ENCODE assay signal across 8 cellular contexts in the genomic region with DNA sequence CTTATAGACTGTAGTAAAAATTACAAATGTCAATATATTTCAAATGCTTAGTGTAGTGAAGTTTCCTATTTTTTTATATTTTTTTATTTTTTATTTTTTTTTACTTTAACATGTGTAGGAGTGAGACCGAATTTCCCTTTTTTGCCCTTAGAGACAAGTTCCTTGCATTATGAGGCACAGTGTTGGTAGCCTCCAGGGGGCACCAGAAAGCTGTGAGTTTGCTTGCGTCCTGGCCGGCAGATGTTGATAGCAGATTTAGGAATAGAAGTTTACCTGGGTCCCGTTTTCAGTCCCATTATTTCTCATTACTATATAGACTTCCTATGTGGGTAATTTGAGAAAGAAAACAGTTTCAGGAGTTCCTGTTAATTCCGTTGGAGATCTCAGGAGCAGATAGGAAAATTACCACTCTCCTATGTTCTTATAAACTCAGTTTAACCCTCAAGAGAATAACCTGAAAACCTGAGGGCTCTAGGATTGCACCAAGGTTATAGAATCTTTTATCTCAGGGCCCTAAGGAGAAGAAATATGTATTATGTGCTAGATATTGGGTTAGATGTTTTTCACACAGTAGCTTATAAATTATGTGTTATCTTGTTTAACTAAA.
DNase-seq lines count a peak whose midpoint lies in the region; ATAC-seq and TF ChIP-seq lines count a peak whose summit lies in the region.

No MANE protein-coding gene starts in this region.

- H3K9me3 ChIP-seq in naive thymus-derived CD4-positive, alpha-beta T cell (ENCODE audit: control insufficient read depth in 2 of 3, low read length in 3 of 3), result no peaks in the 10 kb centered on the region
- H3K9me3 ChIP-seq in upper lobe of left lung, result no peaks in the 10 kb centered on the region

- TF ChIP-seq EP300 in upper lobe of left lung (IDR thresholded peaks at IDR 0.05), result no peak

- H3K4me1 Mint-ChIP-seq in activated CD4-positive, alpha-beta T cell treated with anti-CD3 and anti-CD28 coated beads for 36 hours, result no peaks in the 10 kb centered on the region
- peaks cover 0 to 2% (median 0%) of the 10 kb centered on the region in 7 donors for H3K4me1 Mint-ChIP-seq in naive thymus-derived CD4-positive, alpha-beta T cell

- no peaks in the 10 kb centered on the region for H3K4me1 ChIP-seq in naive thymus-derived CD4-positive, alpha-beta T cell (ENCODE audit: control insufficient read depth in 2 of 2, insufficient read depth in 2 of 2, low read length in 2 of 2)
- no peaks in the 10 kb centered on the region for H3K4me1 ChIP-seq in upper lobe of left lung

- TF ChIP-seq POLR2A in upper lobe of left lung (IDR thresholded peaks at IDR 0.05), result no peak

- no peak overlapping the region for H3K27ac ChIP-seq in naive thymus-derived CD4-positive, alpha-beta T cell (ENCODE audit: low read depth, low read length)
- H3K27ac ChIP-seq in upper lobe of left lung, result no peak overlapping the region

- intact Hi-C loops in activated CD4-positive, alpha-beta T cell treated with anti-CD3 and anti-CD28 coated beads for 36 hours (cut with DNase I, micrococcal nuclease), result loop anchor here in 1 of 2 experiments (1.0 kb wide), 1 partner anchor 329 kb away; no protein-coding TSS in a partner anchor
- intact Hi-C loops in naive thymus-derived CD4-positive, alpha-beta T cell (cut with micrococcal nuclease), result loop anchor here (1.0 to 5.0 kb wide), 3 partner anchors 19 to 655 kb away; no protein-coding TSS in a partner anchor

- peak; percentile 94 for ATAC-seq in GM18519 (IDR thresholded peaks at IDR 0.05; ENCODE audit: low FRiP score, unreplicated experiment)
- ATAC-seq in HG02973 (IDR thresholded peaks at IDR 0.05; ENCODE audit: unreplicated experiment), result peak; percentile 89
- ATAC-seq in activated CD4-positive, alpha-beta T cell treated with anti-CD3 and anti-CD28 coated beads for 36 hours, result peak; percentile 60
- peak; percentile 57 for ATAC-seq in naive thymus-derived CD4-positive, alpha-beta T cell
- peak; percentile 53 to 88 for ATAC-seq in upper lobe of left lung (ENCODE audit: low FRiP score in 2 of 2)

- TF ChIP-seq CTCF in AG09319 (IDR thresholded peaks at IDR 0.05; ENCODE audit: low read depth, low read length) (peak; percentile 93), upper lobe of left lung (IDR thresholded peaks at IDR 0.05) (peak in 5 of 6 experiments; percentile 43 to 59 (median 51))

- no peaks in the 10 kb centered on the region for H3K36me3 Mint-ChIP-seq in activated CD4-positive, alpha-beta T cell treated with anti-CD3 and anti-CD28 coated beads for 36 hours (ENCODE audit: low read depth)
- no peaks in the 10 kb centered on the region for H3K36me3 Mint-ChIP-seq in naive thymus-derived CD4-positive, alpha-beta T cell

- H3K9me3 Mint-ChIP-seq in activated CD4-positive, alpha-beta T cell treated with anti-CD3 and anti-CD28 coated beads for 36 hours (ENCODE audit: low read depth), result no peaks in the 10 kb centered on the region
- H3K9me3 Mint-ChIP-seq in naive thymus-derived CD4-positive, alpha-beta T cell, result no peaks in the 10 kb centered on the region

- no peak overlapping the region for H3K4me3 ChIP-seq in naive thymus-derived CD4-positive, alpha-beta T cell (ENCODE audit: low read length)
- no peak overlapping the region for H3K4me3 ChIP-seq in upper lobe of left lung

- no peaks in the 10 kb centered on the region for H3K27me3 ChIP-seq in naive thymus-derived CD4-positive, alpha-beta T cell (ENCODE audit: control insufficient read depth in 2 of 2, insufficient read depth in 2 of 2, low read length in 2 of 2)
- H3K27me3 ChIP-seq in upper lobe of left lung, result no peaks in the 10 kb centered on the region

- H3K4me3 Mint-ChIP-seq in activated CD4-positive, alpha-beta T cell treated with anti-CD3 and anti-CD28 coated beads for 36 hours, result no peak overlapping the region
- no peak overlapping the region for H3K4me3 Mint-ChIP-seq in naive thymus-derived CD4-positive, alpha-beta T cell

- POLR2A ChIA-PET in activated CD4-positive, alpha-beta T cell treated with anti-CD3 and anti-CD28 coated beads for 36 hours (lab: Charles Lee), result no interaction called here
- POLR2A ChIA-PET in naive thymus-derived CD4-positive, alpha-beta T cell (lab: Charles Lee), result no interaction called here

- peaks cover 7% of the 10 kb centered on the region for H3K27me3 Mint-ChIP-seq in activated CD4-positive, alpha-beta T cell treated with anti-CD3 and anti-CD28 coated beads for 36 hours
- peaks cover 8 to 36% (median 16%) of the 10 kb centered on the region in 5 donors for H3K27me3 Mint-ChIP-seq in naive thymus-derived CD4-positive, alpha-beta T cell

- H3K36me3 ChIP-seq in naive thymus-derived CD4-positive, alpha-beta T cell (ENCODE audit: control insufficient read depth in 2 of 3, insufficient read depth in 3 of 3, low read length in 3 of 3), result no peaks in the 10 kb centered on the region
- no peaks in the 10 kb centered on the region for H3K36me3 ChIP-seq in upper lobe of left lung

- DNase-seq in AG09319 (ENCODE audit: extremely low read depth, low read depth) (peak; percentile 44), NCI-H1930 (lab: John Stamatoyannopoulos, UW) (peak; percentile 9 to 31), epidermal melanocyte (ENCODE audit: insufficient read length, low spot score) (peak; percentile 46), upper lobe of left lung (peak in 1 of 2 donors; percentile 79)
- DNase-seq in activated CD4-positive, alpha-beta T cell treated with anti-CD3 and anti-CD28 coated beads for 36 hours, result peak; percentile 77
- peak in 3 of 9 donors; percentile 2 to 37 (median 3) for DNase-seq in naive thymus-derived CD4-positive, alpha-beta T cell

- 5 to 8% methylated on average over 5 of the region's 5 CpGs for WGBS in upper lobe of left lung, 2 donors

- CTCF ChIA-PET in activated CD4-positive, alpha-beta T cell treated with anti-CD3 and anti-CD28 coated beads for 36 hours (lab: Charles Lee), result interaction anchor here (0.9 to 3.8 kb wide), 6 partner anchors 10 to 23 kb away, joined by 3 to 22 read pairs (median 7); no protein-coding TSS in a partner anchor
- CTCF ChIA-PET in naive thymus-derived CD4-positive, alpha-beta T cell (lab: Charles Lee), result interaction anchor here (0.7 to 1.0 kb wide), 2 partner anchors 9 to 172 kb away, joined by 3 read pairs; no protein-coding TSS in a partner anchor

- H3K27ac Mint-ChIP-seq in activated CD4-positive, alpha-beta T cell treated with anti-CD3 and anti-CD28 coated beads for 36 hours, result no peak overlapping the region
- H3K27ac Mint-ChIP-seq in naive thymus-derived CD4-positive, alpha-beta T cell, result no peak overlapping the region
